Comparison of ENCODE assay signal across 20 cellular contexts in the genomic region with DNA sequence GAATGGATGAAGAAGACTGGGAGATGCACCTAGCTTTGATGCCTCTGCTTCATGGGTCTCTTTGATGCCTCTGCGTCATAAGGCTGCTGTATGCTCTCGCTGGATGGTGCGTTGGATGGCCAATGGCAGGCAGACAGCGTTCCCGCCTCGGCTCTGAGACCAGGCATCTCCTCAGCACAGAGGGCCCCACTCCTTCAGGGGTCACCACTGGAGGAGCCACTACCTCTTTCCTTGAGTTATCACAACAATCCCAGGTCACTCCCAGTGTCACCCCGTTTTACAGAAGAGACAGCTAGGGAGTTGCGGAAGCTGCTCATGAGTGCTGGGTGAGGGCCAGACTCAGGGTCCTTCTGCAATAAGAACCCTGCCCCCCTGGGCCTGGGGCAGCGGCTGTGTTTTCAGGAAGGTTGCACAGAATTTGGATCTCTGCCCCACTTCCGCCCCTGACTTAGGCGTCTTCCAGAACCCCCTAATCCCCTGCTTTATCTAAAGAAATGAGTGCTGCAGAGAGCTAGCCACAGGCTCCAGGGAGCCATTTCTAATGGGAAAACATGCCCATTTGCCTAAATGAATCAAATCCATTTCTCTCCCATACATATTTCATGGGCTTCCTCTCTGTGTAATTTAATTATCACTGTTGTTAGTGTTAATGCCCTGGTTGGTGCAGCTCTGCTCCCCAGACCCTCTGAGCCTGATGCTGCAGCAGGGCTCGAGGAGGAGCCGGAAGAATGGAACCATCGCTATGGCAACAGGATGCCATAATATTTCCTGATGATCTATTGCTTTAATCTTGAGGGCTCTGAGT.
DNase-seq lines count a peak whose midpoint lies in the region; ATAC-seq and TF ChIP-seq lines count a peak whose summit lies in the region.
"Had no signal": no experiment of that assay in that cellular context is flagged by ENCODE, and none has a peak within 500 bp of the region (broad histone marks: within the 10 kb centered on the region; RNA-seq: fewer than 3 reads in every experiment).

No MANE protein-coding gene starts in this region.

- POLR2A ChIA-PET in IMR-90 (lab: Charles Lee; ENCODE audit: unreplicated experiment): no interaction called here

- H2AK9ac ChIP-seq in IMR-90 (replicated peaks; ENCODE audit: low read depth, low read length, poor library complexity): no peak overlapping the region

- no peak overlapping the region for H4K5ac ChIP-seq in IMR-90 (ENCODE audit: low read depth, low read length)

- H2BK15ac ChIP-seq in IMR-90 (ENCODE audit: low read depth, low read length): no peak overlapping the region

- no peak overlapping the region for H2BK5ac ChIP-seq in IMR-90 (ENCODE audit: low read depth, low read length, poor library complexity, severe bottlenecking)

- H3K9me3 ChIP-seq in IMR-90 (ENCODE audit: control insufficient read depth, insufficient read depth, low read length): peaks cover 3% of the 10 kb centered on the region; the same call in 1 of the 2 replicates
- no peaks in the 10 kb centered on the region for H3K9me3 ChIP-seq in WERI-Rb-1 (ENCODE audit: severe bottlenecking)
- H3K9me3 ChIP-seq in suprapubic skin: no peaks in the 10 kb centered on the region
- H3K9me3 ChIP-seq: SJCRH30, thoracic aorta had no signal

- no peaks in the 10 kb centered on the region for H4K20me1 ChIP-seq in IMR-90 (ENCODE audit: insufficient read depth, low read length)

- CTCF ChIA-PET in IMR-90 (lab: Yijun Ruan, JAX): no interaction called here

- no peaks in the 10 kb centered on the region for H3K36me3 ChIP-seq in IMR-90 (ENCODE audit: control insufficient read depth, insufficient read depth, low read length)
- H3K36me3 ChIP-seq in WERI-Rb-1: no peaks in the 10 kb centered on the region
- H3K36me3 ChIP-seq in suprapubic skin: no peaks in the 10 kb centered on the region
- H3K36me3 ChIP-seq: SJCRH30, thoracic aorta had no signal

- no peak overlapping the region for H3K23ac ChIP-seq in IMR-90 (ENCODE audit: low read depth, low read length)

- H2AFZ ChIP-seq in IMR-90 (replicated peaks; ENCODE audit: low read length, poor library complexity): peak overlapping the region; percentile 56
- H2AFZ ChIP-seq: GM23248 had no signal

- H3K79me1 ChIP-seq in IMR-90 (ENCODE audit: low read depth in 1 of 2, low read length in 2 of 2): no peaks in the 10 kb centered on the region

- H3K4me2 ChIP-seq in IMR-90 (ENCODE audit: low read depth, low read length): no peak overlapping the region

- H4K8ac ChIP-seq in IMR-90 (ENCODE audit: low read depth in 2 of 2, low read length in 2 of 2): no peak overlapping the region

- no peak for ATAC-seq in IMR-90 (ENCODE audit: low read depth)
- ATAC-seq: activated naive CD8-positive, alpha-beta T cell treated with anti-CD3 and anti-CD28 coated beads, Interleukin-2, amount 50 U/mL, for 24 hours; activated T-cell treated with anti-CD3 and anti-CD28 coated beads, Interleukin-2, amount 50 U/mL, for 72 hours had no signal

- no TSS peak for BruUV-seq in IMR-90 (replicated peaks; lab: Mats Ljungman, UMichigan)

- no peak for TF ChIP-seq EP300 in suprapubic skin (IDR thresholded peaks at IDR 0.05)

- TF ChIP-seq POLR2A in IMR-90 (IDR thresholded peaks at IDR 0.05; ENCODE audit: low read depth, low read length): no peak
- TF ChIP-seq POLR2A in suprapubic skin (IDR thresholded peaks at IDR 0.05): no peak

- intact Hi-C loops in IMR-90 (cut with micrococcal nuclease): no loop called here

- no peak overlapping the region for H3K56ac ChIP-seq in IMR-90 (ENCODE audit: extremely low read depth, insufficient read depth, low read length)

- H3K9ac ChIP-seq in IMR-90 (ENCODE audit: low read depth, low read length): no peak overlapping the region
- H3K9ac ChIP-seq: GM23248 had no signal

- H2AK5ac ChIP-seq in IMR-90 (ENCODE audit: low read depth, low read length): no peak overlapping the region

- H3K27me3 ChIP-seq in IMR-90 (ENCODE audit: control insufficient read depth, insufficient read depth, low read length) (peaks cover 21% of the 10 kb centered on the region), WERI-Rb-1 (ENCODE audit: insufficient read depth, low read depth, severe bottlenecking) (no peaks in the 10 kb centered on the region), suprapubic skin (no peaks in the 10 kb centered on the region)
- H3K27me3 ChIP-seq: SJCRH30 had no signal

- no peak overlapping the region for H2BK20ac ChIP-seq in IMR-90 (ENCODE audit: low read depth, low read length)

- no peak overlapping the region for H3K4ac ChIP-seq in IMR-90 (ENCODE audit: low read depth, low read length)

- dilution Hi-C loops in IMR-90 (cut with HindIII; ENCODE audit: low sequenced_read_pairs, unreplicated experiment): no loop called here

- H3K4me3 ChIP-seq in IMR-90 (ENCODE audit: insufficient read depth, low read depth, low read length) (no peak overlapping the region), WERI-Rb-1 (ENCODE audit: low read depth, low read length) (no peak overlapping the region), suprapubic skin (no peak overlapping the region)
- H3K4me3 ChIP-seq: GM23248, SJCRH30, thoracic aorta had no signal

- H2BK120ac ChIP-seq in IMR-90 (ENCODE audit: low read depth, low read length): no peak overlapping the region

- H3K27ac ChIP-seq in IMR-90 (ENCODE audit: insufficient read depth, low read length): no peak overlapping the region
- H3K27ac ChIP-seq in WERI-Rb-1: peak overlapping the region; percentile 11
- no peak overlapping the region for H3K27ac ChIP-seq in suprapubic skin
- H3K27ac ChIP-seq: GM23248, SJCRH30, thoracic aorta had no signal

- TF ChIP-seq CTCF in IMR-90 (conservative IDR thresholded peaks at IDR 0.05; ENCODE audit: low read depth, low read length): no peak
- no peak for TF ChIP-seq CTCF in WERI-Rb-1 (IDR thresholded peaks at IDR 0.05; ENCODE audit: low read depth, low read length)
- TF ChIP-seq CTCF in suprapubic skin (IDR thresholded peaks at IDR 0.05): no peak

- DNase-seq in IMR-90 (no peak), WERI-Rb-1 (no peak), islet precursor cell (peak; percentile 47), suprapubic skin (ENCODE audit: low spot score in 2 of 2) (peak; percentile 43 to 58), DMS153 (lab: John Stamatoyannopoulos, UW) (no peak)
- DNase-seq in stimulated activated CD4-positive, alpha-beta T cell treated with anti-CD3 and anti-CD28 coated beads, Interleukin-15, amount 100 ng/mL, for 24 hours: no peak
- DNase-seq in stimulated activated CD4-positive, alpha-beta T cell treated with anti-CD3 and anti-CD28 coated beads, Interleukin-1b, Interleukin-23, amount 100 ng/mL, for 48 hours: no peak
- DNase-seq: activated CD4-positive, alpha-beta T cell treated with anti-CD3 and anti-CD28 coated beads, Interleukin-2, amount 50 U/mL, for 4 hours; activated naive CD8-positive, alpha-beta T cell treated with anti-CD3 and anti-CD28 coated beads, Interleukin-2, amount 50 U/mL, for 24 hours; activated T-cell treated with anti-CD3 and anti-CD28 coated beads, Interleukin-2, amount 50 U/mL, for 72 hours; COR-L47; dermis blood vessel endothelial cell; GM23248; Kasumi-1; naive B cell; NCI-H1105; NCI-H2107; NCI-H748 treated with DMSO at 0.1 percent for 48 hours; SJCRH30 had no signal

- H3K9me1 ChIP-seq in IMR-90 (ENCODE audit: insufficient read depth, low read length): no peaks in the 10 kb centered on the region

- no peak overlapping the region for H3K14ac ChIP-seq in IMR-90 (replicated peaks; ENCODE audit: low read depth, low read length)

- in situ Hi-C loops in IMR-90 (cut with MboI; ENCODE audit: low sequenced_read_pairs): no loop called here

- H3K4me1 ChIP-seq in IMR-90 (ENCODE audit: control insufficient read depth, insufficient read depth, low read length) (no peaks in the 10 kb centered on the region), suprapubic skin (peaks cover 17% of the 10 kb centered on the region)
- H3K4me1 ChIP-seq: SJCRH30 had no signal

- H4K91ac ChIP-seq in IMR-90 (ENCODE audit: insufficient read depth, low read depth, low read length): no peak overlapping the region

- H3K18ac ChIP-seq in IMR-90 (ENCODE audit: low read depth, low read length): no peak overlapping the region

- TF ChIP-seq RAD21 in IMR-90 (IDR thresholded peaks at IDR 0.05; ENCODE audit: low read length): no peak

- WGBS in IMR-90 (ENCODE audit: extremely low coverage in 2 of 2, insufficient read length in 1 of 2), 2 experiments: 66% methylated on average over 6 of the region's 14 CpGs; no CpG with 5 or more reads in 1 of the 2 experiments
- WGBS in suprapubic skin: 87% methylated on average over 12 of the region's 14 CpGs

TF ChIP-seq in IMR-90, 13 proteins besides CTCF, POLR2A, EP300 and RAD21 (continues in another document):
- TF ChIP-seq FOS (IDR thresholded peaks at IDR 0.05; ENCODE audit: low read depth, low read length) (no peak), MXI1 (IDR thresholded peaks at IDR 0.05; ENCODE audit: borderline replicate concordance, low read depth, low read length) (no peak), MAFK (IDR thresholded peaks at IDR 0.05; ENCODE audit: low read depth, low read length) (no peak), NFE2L2 (IDR thresholded peaks at IDR 0.05; ENCODE audit: low read depth, low read length) (no peak), RCOR1 (IDR thresholded peaks at IDR 0.05; ENCODE audit: insufficient replicate concordance, low read length) (no peak), SMC3 (IDR thresholded peaks at IDR 0.05; ENCODE audit: low read depth, low read length) (no peak), BHLHE40 (IDR thresholded peaks at IDR 0.05; ENCODE audit: low read depth, low read length) (no peak), USF2 (IDR thresholded peaks at IDR 0.05; ENCODE audit: low read depth, low read length) (no peak), CHD1 (IDR thresholded peaks at IDR 0.05; ENCODE audit: low read depth, low read length) (no peak), RFX5 (IDR thresholded peaks at IDR 0.05; ENCODE audit: low read depth, low read length) (no peak)
- TF ChIP-seq, protein P1, sequence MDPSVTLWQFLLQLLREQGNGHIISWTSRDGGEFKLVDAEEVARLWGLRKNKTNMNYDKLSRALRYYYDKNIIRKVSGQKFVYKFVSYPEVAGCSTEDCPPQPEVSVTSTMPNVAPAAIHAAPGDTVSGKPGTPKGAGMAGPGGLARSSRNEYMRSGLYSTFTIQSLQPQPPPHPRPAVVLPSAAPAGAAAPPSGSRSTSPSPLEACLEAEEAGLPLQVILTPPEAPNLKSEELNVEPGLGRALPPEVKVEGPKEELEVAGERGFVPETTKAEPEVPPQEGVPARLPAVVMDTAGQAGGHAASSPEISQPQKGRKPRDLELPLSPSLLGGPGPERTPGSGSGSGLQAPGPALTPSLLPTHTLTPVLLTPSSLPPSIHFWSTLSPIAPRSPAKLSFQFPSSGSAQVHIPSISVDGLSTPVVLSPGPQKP (IDR thresholded peaks at IDR 0.05; ENCODE audit: borderline replicate concordance, low read depth, low read length): no peak

Comparison
In these comparisons a context has a peak if more than half of its experiments do, and no peak if none do; other contexts are left out.
1. DNase-seq: peak in islet precursor cell (single experiment) and suprapubic skin (2 of 2); none in IMR-90 (single experiment), WERI-Rb-1 (single experiment), stimulated activated CD4-positive, alpha-beta T cell treated with anti-CD3 and anti-CD28 coated beads, Interleukin-15, amount 100 ng/mL, for 24 hours (single experiment), DMS153 (single experiment) and stimulated activated CD4-positive, alpha-beta T cell treated with anti-CD3 and anti-CD28 coated beads, Interleukin-1b, Interleukin-23, amount 100 ng/mL, for 48 hours (single experiment).